In the genomic region with DNA sequence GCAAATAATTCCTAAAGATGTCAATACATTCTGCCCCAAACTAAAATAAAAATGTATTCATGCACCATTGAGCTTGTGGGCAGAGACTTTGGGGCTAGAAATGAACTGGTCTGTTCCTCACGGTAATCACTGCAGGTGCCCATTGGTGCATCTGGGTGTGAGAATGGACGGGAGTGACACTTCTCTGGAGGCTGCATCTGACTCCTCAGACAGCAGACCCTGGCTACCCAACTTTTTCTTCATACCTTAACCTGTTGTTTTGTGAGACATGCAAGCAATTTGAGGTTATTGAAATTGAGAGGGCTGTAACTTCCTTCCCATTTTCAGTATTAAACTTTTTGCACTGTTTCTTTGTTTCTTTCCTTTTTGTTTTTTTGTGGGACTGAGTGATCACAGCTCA, we compare ENCODE assay signal across 13 cellular contexts.
DNase-seq lines count a peak whose midpoint lies in the region; ATAC-seq and FAIRE-seq lines count a peak whose summit lies in the region.
"Had no signal": no experiment of that assay in that cellular context is flagged by ENCODE, and none has a peak within 500 bp of the region (broad histone marks: within the 10 kb centered on the region; RNA-seq: fewer than 3 reads in every experiment).

No MANE protein-coding gene starts in this region.

- no peak overlapping the region for H2AFZ ChIP-seq in mesenchymal stem cell (ENCODE audit: low read depth, low read length)

- no peak overlapping the region for H2BK120ac ChIP-seq in mesenchymal stem cell (ENCODE audit: low read depth, low read length)

- H3K9ac ChIP-seq in mesenchymal stem cell (ENCODE audit: low read length): no peak overlapping the region

- no peak overlapping the region for H2AK5ac ChIP-seq in mesenchymal stem cell (ENCODE audit: low read length, severe bottlenecking)

- H2BK12ac ChIP-seq in mesenchymal stem cell (ENCODE audit: low read length in 2 of 2): no peak overlapping the region

- no peaks in the 10 kb centered on the region for H3K36me3 ChIP-seq in mesenchymal stem cell (ENCODE audit: control insufficient read depth in 1 of 2, insufficient read depth in 2 of 2, low read depth in 1 of 2, low read length in 2 of 2)
- H3K36me3 ChIP-seq: gastrocnemius medialis, right atrium auricular region had no signal

- H3K14ac ChIP-seq in mesenchymal stem cell (ENCODE audit: low read length in 2 of 2): no peak overlapping the region

- DNase-seq in GM19239 (ENCODE audit: insufficient read length, low spot score) (peak; percentile 14), mesenchymal stem cell (no peak), GM03348 (ENCODE audit: low spot score) (no peak), epidermal melanocyte (ENCODE audit: insufficient read length, low spot score) (no peak)
- DNase-seq: activated T-cell treated with anti-CD3 and anti-CD28 coated beads for 4 hours, amniotic stem cell, gastrocnemius medialis, kidney glomerular epithelial cell, naive B cell had no signal

- no peak overlapping the region for H4K8ac ChIP-seq in mesenchymal stem cell (ENCODE audit: low read length)

- ATAC-seq in GM21786 (IDR thresholded peaks at IDR 0.05; ENCODE audit: unreplicated experiment) (peak; percentile 34), HG03175 (IDR thresholded peaks at IDR 0.05; ENCODE audit: unreplicated experiment) (peak; percentile 50), GM18520 (IDR thresholded peaks at IDR 0.05; ENCODE audit: unreplicated experiment) (no peak)
- ATAC-seq: gastrocnemius medialis had no signal

- no peaks in the 10 kb centered on the region for H3K9me3 ChIP-seq in mesenchymal stem cell (ENCODE audit: control insufficient read depth, low read length)
- H3K9me3 ChIP-seq: gastrocnemius medialis, right atrium auricular region had no signal

- H3K27me3 ChIP-seq in mesenchymal stem cell (ENCODE audit: control insufficient read depth in 1 of 2, insufficient read depth in 1 of 2, low read length in 2 of 2): no peaks in the 10 kb centered on the region
- H3K27me3 ChIP-seq: gastrocnemius medialis, right atrium auricular region had no signal

- H3K4me3 ChIP-seq in mesenchymal stem cell (ENCODE audit: insufficient read depth in 1 of 2, low read depth in 1 of 2, low read length in 2 of 2): no peak overlapping the region
- H3K4me3 ChIP-seq: gastrocnemius medialis, right atrium auricular region had no signal

- FAIRE-seq in GM19239 (lab: Jason Lieb, UNC): peak; percentile 92

- no peak overlapping the region for H4K91ac ChIP-seq in mesenchymal stem cell (ENCODE audit: low read length)

- H3K18ac ChIP-seq in mesenchymal stem cell (ENCODE audit: low read depth in 1 of 2, low read length in 2 of 2): no peak overlapping the region

- no peak overlapping the region for H2BK15ac ChIP-seq in mesenchymal stem cell (ENCODE audit: low read depth, poor library complexity, severe bottlenecking)

- no peaks in the 10 kb centered on the region for H3K4me1 ChIP-seq in mesenchymal stem cell (ENCODE audit: control insufficient read depth, insufficient read depth, low read depth, low read length)
- H3K4me1 ChIP-seq: gastrocnemius medialis, right atrium auricular region had no signal

- no peaks in the 10 kb centered on the region for H3K79me1 ChIP-seq in mesenchymal stem cell (replicated peaks; ENCODE audit: low read length, poor library complexity, severe bottlenecking)

- H3K23ac ChIP-seq in mesenchymal stem cell (ENCODE audit: low read length in 2 of 2): no peak overlapping the region

- no peak overlapping the region for H2BK5ac ChIP-seq in mesenchymal stem cell (ENCODE audit: low read depth, low read length, poor library complexity, severe bottlenecking)

- no peak overlapping the region for H3K4ac ChIP-seq in mesenchymal stem cell (ENCODE audit: low read depth in 1 of 2, low read length in 2 of 2)

- no peak overlapping the region for H3K4me2 ChIP-seq in mesenchymal stem cell (ENCODE audit: low read length, poor library complexity, severe bottlenecking)

- no peak overlapping the region for H3K27ac ChIP-seq in mesenchymal stem cell (ENCODE audit: low read length, poor library complexity, severe bottlenecking)
- H3K27ac ChIP-seq: gastrocnemius medialis, right atrium auricular region had no signal

- 55% methylated on average over 2 of the region's 2 CpGs for WGBS in mesenchymal stem cell
